Comparison of ENCODE assay signal across 10 cellular contexts in the genomic region with DNA sequence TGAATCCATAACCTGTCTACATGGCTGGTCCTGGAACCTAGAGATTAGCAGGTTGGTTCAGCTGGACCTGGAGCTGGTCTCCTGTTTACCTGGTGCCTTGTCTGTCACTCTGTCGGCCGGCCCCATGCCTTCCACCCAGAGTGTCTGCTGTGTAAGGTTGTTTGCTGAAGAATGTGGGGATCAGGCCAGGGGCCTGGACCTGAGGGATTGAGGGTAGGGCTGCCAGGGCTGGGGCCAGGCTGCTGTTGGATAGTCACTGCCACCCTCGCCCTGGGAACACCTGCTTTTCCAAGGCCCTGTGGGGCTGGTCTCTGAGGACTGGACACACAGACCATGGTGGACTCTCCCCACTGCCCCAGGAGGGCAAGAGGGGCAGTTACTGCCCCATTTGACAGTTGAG. TPM values are rescaled to one million over a fixed set of nuclear protein-coding genes. Genes with fewer than 3 reads are reported as not detected.
DNase-seq lines count a peak whose midpoint lies in the region; ATAC-seq, FAIRE-seq and TF ChIP-seq lines count a peak whose summit lies in the region.
"Had no signal": no experiment of that assay in that cellular context is flagged by ENCODE, and none has a peak within 500 bp of the region (broad histone marks: within the 10 kb centered on the region; RNA-seq: fewer than 3 reads in every experiment).

No MANE protein-coding gene starts in this region.

- H3K27ac ChIP-seq in K562 (ENCODE audit: extremely low read depth, low read depth, low read length) (no peak overlapping the region), lower lobe of right lung (peak overlapping the region; percentile 92), tibial artery (peak overlapping the region; percentile 77 to 98)
- H3K27ac ChIP-seq: parathyroid adenoma had no signal

- BruUV-seq in K562 (replicated peaks; lab: Mats Ljungman, UMichigan) = no TSS peak

- POLR2A ChIA-PET in activated CD8-positive, alpha-beta T cell treated with anti-CD3 and anti-CD28 coated beads for 36 hours (lab: Charles Lee) = interaction anchor here (1.3 to 1.5 kb wide), 4 partner anchors 18 to 127 kb away, joined by 4 to 8 read pairs (median 6); a partner anchor contains a TSS
- POLR2A ChIA-PET in activated CD8-positive, alpha-beta T cell treated with anti-CD3 and anti-CD28 coated beads, Interleukin-2, amount 10 ng/mL, durations not matched to agents 7 days and 5 days (lab: Charles Lee) = interaction anchor here (0.9 kb wide), 2 partner anchors 19 to 125 kb away, joined by 3 read pairs; no protein-coding TSS in a partner anchor
- POLR2A ChIA-PET in K562 (lab: Yijun Ruan, JAX) = interaction anchor here (0.8 to 1.0 kb wide), 2 partner anchors 126 to 127 kb away, joined by 3 to 5 read pairs; a partner anchor contains a TSS

- in situ Hi-C loops in K562 (cut with MboI) = no loop called here

- H3K4me2 ChIP-seq in K562 (ENCODE audit: insufficient read depth, low read length) = peak overlapping the region; percentile 93; the same call in 1 of the 2 replicates

- H3K27ac Mint-ChIP-seq in activated CD8-positive, alpha-beta T cell treated with anti-CD3 and anti-CD28 coated beads for 36 hours = no peak overlapping the region
- no peak overlapping the region for H3K27ac Mint-ChIP-seq in activated CD8-positive, alpha-beta T cell treated with anti-CD3 and anti-CD28 coated beads, Interleukin-2, amount 10 ng/mL, durations not matched to agents 7 days and 5 days

- no peaks in the 10 kb centered on the region for H3K36me3 Mint-ChIP-seq in activated CD8-positive, alpha-beta T cell treated with anti-CD3 and anti-CD28 coated beads for 36 hours (ENCODE audit: low read depth)
- no peaks in the 10 kb centered on the region for H3K36me3 Mint-ChIP-seq in activated CD8-positive, alpha-beta T cell treated with anti-CD3 and anti-CD28 coated beads, Interleukin-2, amount 10 ng/mL, durations not matched to agents 7 days and 5 days (ENCODE audit: low read depth)

- CTCF ChIA-PET in activated CD8-positive, alpha-beta T cell treated with anti-CD3 and anti-CD28 coated beads for 36 hours (lab: Charles Lee) = interaction anchor here (1.0 to 2.4 kb wide), 2 partner anchors 14 to 112 kb away, joined by 3 to 11 read pairs; no protein-coding TSS in a partner anchor
- CTCF ChIA-PET in activated CD8-positive, alpha-beta T cell treated with anti-CD3 and anti-CD28 coated beads, Interleukin-2, amount 10 ng/mL, durations not matched to agents 7 days and 5 days (lab: Charles Lee) = interaction anchor here (0.9 to 2.1 kb wide), 3 partner anchors 12 to 125 kb away, joined by 3 to 9 read pairs (median 3); no protein-coding TSS in a partner anchor
- CTCF ChIA-PET in K562 (lab: Yijun Ruan, JAX; ENCODE audit: low intra/inter-chr PET ratio) = no interaction called here

- peaks cover 16% of the 10 kb centered on the region for H3K79me2 ChIP-seq in K562 (ENCODE audit: control insufficient read depth, insufficient read depth, low read length)
- H3K79me2 ChIP-seq: parathyroid adenoma had no signal

- no peak for TF ChIP-seq EP300 in K562 (IDR thresholded peaks at IDR 0.05; ENCODE audit: low read length)

- peak overlapping the region; percentile 60 for H3K4me3 Mint-ChIP-seq in activated CD8-positive, alpha-beta T cell treated with anti-CD3 and anti-CD28 coated beads for 36 hours
- no peak overlapping the region for H3K4me3 Mint-ChIP-seq in activated CD8-positive, alpha-beta T cell treated with anti-CD3 and anti-CD28 coated beads, Interleukin-2, amount 10 ng/mL, durations not matched to agents 7 days and 5 days

- intact Hi-C loops in activated CD8-positive, alpha-beta T cell treated with anti-CD3 and anti-CD28 coated beads for 36 hours (cut with micrococcal nuclease) = no loop called here
- intact Hi-C loops in K562 (cut with micrococcal nuclease) (no loop called here), lower lobe of right lung (cut with DNase I) (loop anchor here (10.0 kb wide), 1 partner anchor 117 kb away; a partner anchor contains a TSS), tibial artery (cut with DNase I; ENCODE audit: low total_unique reads) (no loop called here), posterior cingulate gyrus (cut with DNase I) (no loop called here)

- H3K27me3 ChIP-seq in K562 (ENCODE audit: control insufficient read depth in 2 of 2, insufficient read depth in 2 of 2, low read length in 2 of 2) (no peaks in the 10 kb centered on the region), lower lobe of right lung (ENCODE audit: low read depth) (peaks cover 7% of the 10 kb centered on the region), tibial artery (no peaks in the 10 kb centered on the region)

- TF ChIP-seq POLR2A in K562 (conservative IDR thresholded peaks at IDR 0.05) = no peak

- H3K9me3 Mint-ChIP-seq in activated CD8-positive, alpha-beta T cell treated with anti-CD3 and anti-CD28 coated beads for 36 hours = no peaks in the 10 kb centered on the region
- no peaks in the 10 kb centered on the region for H3K9me3 Mint-ChIP-seq in activated CD8-positive, alpha-beta T cell treated with anti-CD3 and anti-CD28 coated beads, Interleukin-2, amount 10 ng/mL, durations not matched to agents 7 days and 5 days (ENCODE audit: insufficient read depth)

- H4K20me1 ChIP-seq in K562 (replicated peaks; ENCODE audit: control insufficient read depth, insufficient read depth, low read length) = 0 out of 2 replicates have a peak, but pooled peaks cover 7% of the 10 kb centered on the region

- peak; percentile 37 for FAIRE-seq in K562 (lab: Jason Lieb, UNC)

- no peak overlapping the region for H2AFZ ChIP-seq in K562 (ENCODE audit: low read depth, low read length)
- H2AFZ ChIP-seq: parathyroid adenoma had no signal

- no peak for DNase-seq in activated CD8-positive, alpha-beta T cell treated with anti-CD3 and anti-CD28 coated beads for 36 hours
- DNase-seq in activated CD8-positive, alpha-beta T cell treated with anti-CD3 and anti-CD28 coated beads, Interleukin-2, amount 10 ng/mL, durations not matched to agents 7 days and 5 days = no peak
- DNase-seq in K562 (ENCODE audit: extremely low read depth in 1 of 4, low spot score in 3 of 4) (no peak), lower lobe of right lung (no peak), tibial artery (no peak), NCI-H2081 treated with DMSO at 0.1 percent for 48 hours (lab: John Stamatoyannopoulos, UW) (no peak), posterior cingulate gyrus (no peak)
- DNase-seq: NCI-H446 treated with DMSO at 0.1 percent for 48 hours had no signal

- H3K27me3 Mint-ChIP-seq in activated CD8-positive, alpha-beta T cell treated with anti-CD3 and anti-CD28 coated beads for 36 hours = peaks cover 11% of the 10 kb centered on the region
- H3K27me3 Mint-ChIP-seq in activated CD8-positive, alpha-beta T cell treated with anti-CD3 and anti-CD28 coated beads, Interleukin-2, amount 10 ng/mL, durations not matched to agents 7 days and 5 days (ENCODE audit: low read depth) = peaks cover 22% of the 10 kb centered on the region

- H3K9me3 ChIP-seq in K562 (replicated peaks; ENCODE audit: control insufficient read depth, insufficient read depth, low read depth, low read length) (no peaks in the 10 kb centered on the region), lower lobe of right lung (no peaks in the 10 kb centered on the region), tibial artery (no peaks in the 10 kb centered on the region)

- peak overlapping the region in 1 of 2 experiments; percentile 85; a peak in 2 of 4 replicates for H3K9ac ChIP-seq in K562 (ENCODE audit: insufficient read depth in 1 of 2, low read depth in 2 of 2, low read length in 2 of 2)
- H3K9ac ChIP-seq: parathyroid adenoma had no signal

- H3K4me1 ChIP-seq in K562 (replicated peaks in 1 of 2; ENCODE audit: control insufficient read depth in 2 of 2, insufficient read depth in 2 of 2, low read length in 2 of 2) (peaks cover 28 to 83% of the 10 kb centered on the region in 2 experiments), lower lobe of right lung (peaks cover 82% of the 10 kb centered on the region), tibial artery (peaks cover 0 to 82% (median 57%) of the 10 kb centered on the region in 4 donors)

- ATAC-seq in activated CD8-positive, alpha-beta T cell treated with anti-CD3 and anti-CD28 coated beads for 36 hours = no peak
- no peak for ATAC-seq in activated CD8-positive, alpha-beta T cell treated with anti-CD3 and anti-CD28 coated beads, Interleukin-2, amount 10 ng/mL, durations not matched to agents 7 days and 5 days
- no peak for ATAC-seq in K562
- no peak for ATAC-seq in lower lobe of right lung
- no peak for ATAC-seq in GM18858 (IDR thresholded peaks at IDR 0.05; ENCODE audit: unreplicated experiment)

- H3K9me1 ChIP-seq in K562 (ENCODE audit: control insufficient read depth, insufficient read depth, low read length) = peaks cover 3% of the 10 kb centered on the region

- H3K4me1 Mint-ChIP-seq in activated CD8-positive, alpha-beta T cell treated with anti-CD3 and anti-CD28 coated beads for 36 hours (ENCODE audit: low read depth) = peaks cover 13% of the 10 kb centered on the region
- H3K4me1 Mint-ChIP-seq in activated CD8-positive, alpha-beta T cell treated with anti-CD3 and anti-CD28 coated beads, Interleukin-2, amount 10 ng/mL, durations not matched to agents 7 days and 5 days (ENCODE audit: low read depth) = peaks cover 22% of the 10 kb centered on the region

- H3K4me3 ChIP-seq in K562 (no peak overlapping the region), lower lobe of right lung (peak overlapping the region; percentile 84), tibial artery (peak overlapping the region; percentile 62 to 72)

- H3K36me3 ChIP-seq in K562 (ENCODE audit: control insufficient read depth, insufficient read depth, low read length) (peaks cover 7% of the 10 kb centered on the region; the same call in 1 of the 3 replicates), lower lobe of right lung (peaks cover 16% of the 10 kb centered on the region), tibial artery (peaks cover 0 to 13% (median 0%) of the 10 kb centered on the region in 3 donors)

- TF ChIP-seq CTCF in activated CD8-positive, alpha-beta T cell treated with anti-CD3 and anti-CD28 coated beads for 36 hours (IDR thresholded peaks at IDR 0.05) = no peak
- TF ChIP-seq CTCF in K562 (IDR thresholded peaks at IDR 0.05 in 2 of 3, conservative IDR thresholded peaks at IDR 0.05 in 1 of 3; ENCODE audit: insufficient read depth in 2 of 3, low read depth in 1 of 3, low read length in 3 of 3) (no peak), lower lobe of right lung (IDR thresholded peaks at IDR 0.05) (no peak), tibial artery (IDR thresholded peaks at IDR 0.05) (no peak)

- TF ChIP-seq RAD21 in K562 (CRISPR knock-in tag; conservative IDR thresholded peaks at IDR 0.05 in 1 of 2, IDR thresholded peaks at IDR 0.05 in 1 of 2) = no peak

- 62% methylated on average over 3 of the region's 3 CpGs for WGBS in K562 (ENCODE audit: insufficient coverage, low coverage, missing lambda C conversion rate)

RNA-seq across cellular contexts. Expression of a gene that starts 1.4 kb away (rescaled TPM):
- total RNA-seq in activated CD8-positive, alpha-beta T cell treated with anti-CD3 and anti-CD28 coated beads for 36 hours = 1 to 10 TPM; 2.8 to 3.0 TPM
- total RNA-seq in activated CD8-positive, alpha-beta T cell treated with anti-CD3 and anti-CD28 coated beads, Interleukin-2, amount 10 ng/mL, durations not matched to agents 7 days and 5 days = 1 to 10 TPM; 1.4 to 2.8 TPM
- 6.2 and 27.3 TPM in 2 replicates for total RNA-seq in K562 (2011; cell fraction: chromatin; rRNA removed; ENCODE audit: low replicate concordance)
- 16.4 and 21.7 TPM in 2 replicates for total RNA-seq in K562 (2011; cell fraction: nucleolus; rRNA removed)
- total RNA-seq in K562 (2011; cell fraction: nucleoplasm; rRNA removed) = 7.1 and 12.7 TPM in 2 replicates
- total RNA-seq in K562 (2014; rRNA removed) = 23.4 and 34.2 TPM in 2 replicates
- 2.0 and 2.6 TPM in 2 replicates for total RNA-seq in K562 (2014; rRNA removed; fragmentation: Illumina TruSeq; extraction: Trizol)
- 11.2 and 12.9 TPM in 2 replicates for total RNA-seq in K562 (2015; rRNA removed; fragmentation: Illumina TruSeq; extraction: Trizol)
- 42.0 and 44.1 TPM in 2 replicates for total RNA-seq in K562 (2021)
- 12.5 and 16.4 TPM in 2 replicates for polyA plus RNA-seq in K562 (2011; rRNA removed)
- polyA plus RNA-seq in K562 (2011; cell fraction: cytosol; rRNA removed) = 20.6 and 61.9 TPM in 2 replicates
- polyA plus RNA-seq in K562 (2011; cell fraction: nucleus; rRNA removed) = 19.3 and 38.5 TPM in 2 replicates
- polyA plus RNA-seq in K562 (2012) = 22.8 and 27.9 TPM in 2 replicates
- polyA plus RNA-seq in K562 (2014; fragmentation: Illumina TruSeq; extraction: Trizol) = 8.5 and 24.9 TPM in 2 replicates
- polyA plus RNA-seq in K562 (2014; fragmentation: Nextera tagmentation; extraction: Ambion mirVana) = under 1 TPM; 0.15 to 0.38 TPM
- 29.4 and 29.5 TPM in 2 replicates for polyA plus RNA-seq in K562 (2014; rRNA removed)
- 2.7 and 6.3 TPM in 2 replicates for polyA minus RNA-seq in K562 (2011; rRNA and poly(A)+ RNA removed)
- polyA minus RNA-seq in K562 (2011; cell fraction: cytosol; rRNA and poly(A)+ RNA removed) = 21.2 and 23.6 TPM in 2 replicates
- 7.3 and 8.8 TPM in 2 replicates for polyA minus RNA-seq in K562 (2011; cell fraction: nucleus; rRNA and poly(A)+ RNA removed)
- total RNA-seq in lower lobe of right lung = 343 TPM

RNA-seq across cellular contexts. Expression of a gene that starts 8.6 kb away (rescaled TPM):
- 10 to 100 TPM; 24.3 to 28.3 TPM for total RNA-seq in activated CD8-positive, alpha-beta T cell treated with anti-CD3 and anti-CD28 coated beads for 36 hours
- total RNA-seq in activated CD8-positive, alpha-beta T cell treated with anti-CD3 and anti-CD28 coated beads, Interleukin-2, amount 10 ng/mL, durations not matched to agents 7 days and 5 days = under 1 TPM in 1 of 2 experiments, not detected in 1; 0.73 TPM
- total RNA-seq in K562 (2011; cell fraction: chromatin; rRNA removed; ENCODE audit: low replicate concordance) = 1.9 TPM in 1 of 2 replicates, not detected in the other
- 7.1 and 10.2 TPM in 2 replicates for total RNA-seq in K562 (2011; cell fraction: nucleolus; rRNA removed)
- total RNA-seq in K562 (2011; cell fraction: nucleoplasm; rRNA removed) = 1.8 and 2.1 TPM in 2 replicates
- total RNA-seq in K562 (2014; rRNA removed) = 2.6 and 4.2 TPM in 2 replicates
- not detected in 2 replicates for total RNA-seq in K562 (2014; rRNA removed; fragmentation: Illumina TruSeq; extraction: Trizol)
- total RNA-seq in K562 (2015; rRNA removed; fragmentation: Illumina TruSeq; extraction: Trizol) = 0.14 and 0.23 TPM in 2 replicates
- total RNA-seq in K562 (2021) = 3.1 and 4.6 TPM in 2 replicates
- polyA plus RNA-seq in K562 (2011; rRNA removed) = 0.31 and 0.32 TPM in 2 replicates
- 0.90 and 6.1 TPM in 2 replicates for polyA plus RNA-seq in K562 (2011; cell fraction: cytosol; rRNA removed)
- polyA plus RNA-seq in K562 (2011; cell fraction: nucleus; rRNA removed) = 0.66 and 1.5 TPM in 2 replicates
- 1.6 and 1.8 TPM in 2 replicates for polyA plus RNA-seq in K562 (2012)
- polyA plus RNA-seq in K562 (2014; fragmentation: Illumina TruSeq; extraction: Trizol) = not detected in 2 replicates
- not detected for polyA plus RNA-seq in K562 (2014; fragmentation: Nextera tagmentation; extraction: Ambion mirVana)
- 0.85 and 4.0 TPM in 2 replicates for polyA plus RNA-seq in K562 (2014; rRNA removed)
- polyA minus RNA-seq in K562 (2011; rRNA and poly(A)+ RNA removed) = not detected in 2 replicates
- polyA minus RNA-seq in K562 (2011; cell fraction: cytosol; rRNA and poly(A)+ RNA removed) = 1.4 and 2.0 TPM in 2 replicates
- 0.67 and 1.3 TPM in 2 replicates for polyA minus RNA-seq in K562 (2011; cell fraction: nucleus; rRNA and poly(A)+ RNA removed)
- total RNA-seq in lower lobe of right lung = not detected

RNA-seq across cellular contexts. Expression of a gene that starts 18.5 kb away (rescaled TPM):
- total RNA-seq in activated CD8-positive, alpha-beta T cell treated with anti-CD3 and anti-CD28 coated beads for 36 hours = 10 to 100 TPM; 85.5 to 90.3 TPM
- total RNA-seq in activated CD8-positive, alpha-beta T cell treated with anti-CD3 and anti-CD28 coated beads, Interleukin-2, amount 10 ng/mL, durations not matched to agents 7 days and 5 days = 10 to 100 TPM; 75.1 to 75.9 TPM
- 32.9 and 115 TPM in 2 replicates for total RNA-seq in K562 (2011; cell fraction: chromatin; rRNA removed; ENCODE audit: low replicate concordance)
- 90.6 and 99.4 TPM in 2 replicates for total RNA-seq in K562 (2011; cell fraction: nucleolus; rRNA removed)
- total RNA-seq in K562 (2011; cell fraction: nucleoplasm; rRNA removed) = 37.9 and 42.6 TPM in 2 replicates
- 39.7 and 50.2 TPM in 2 replicates for total RNA-seq in K562 (2014; rRNA removed)
- 9.7 and 11.1 TPM in 2 replicates for total RNA-seq in K562 (2014; rRNA removed; fragmentation: Illumina TruSeq; extraction: Trizol)
- total RNA-seq in K562 (2015; rRNA removed; fragmentation: Illumina TruSeq; extraction: Trizol) = 29.6 and 33.6 TPM in 2 replicates
- total RNA-seq in K562 (2021) = 114 and 115 TPM in 2 replicates
- 17.1 and 28.0 TPM in 2 replicates for polyA plus RNA-seq in K562 (2011; rRNA removed)
- 35.0 and 75.6 TPM in 2 replicates for polyA plus RNA-seq in K562 (2011; cell fraction: cytosol; rRNA removed)
- 103 and 165 TPM in 2 replicates for polyA plus RNA-seq in K562 (2011; cell fraction: nucleus; rRNA removed)
- polyA plus RNA-seq in K562 (2012) = 40.3 and 76.1 TPM in 2 replicates
- 30.3 and 61.9 TPM in 2 replicates for polyA plus RNA-seq in K562 (2014; fragmentation: Illumina TruSeq; extraction: Trizol)
- polyA plus RNA-seq in K562 (2014; fragmentation: Nextera tagmentation; extraction: Ambion mirVana) = under 1 TPM; 0.11 to 0.39 TPM
- 77.4 and 97.5 TPM in 2 replicates for polyA plus RNA-seq in K562 (2014; rRNA removed)
- polyA minus RNA-seq in K562 (2011; rRNA and poly(A)+ RNA removed) = 6.6 and 10.0 TPM in 2 replicates
- polyA minus RNA-seq in K562 (2011; cell fraction: cytosol; rRNA and poly(A)+ RNA removed) = 41.5 and 59.8 TPM in 2 replicates
- polyA minus RNA-seq in K562 (2011; cell fraction: nucleus; rRNA and poly(A)+ RNA removed) = 23.7 and 27.3 TPM in 2 replicates
- 27.2 TPM for total RNA-seq in lower lobe of right lung

RNA-seq across cellular contexts. Expression of a gene that starts 19.5 kb away (rescaled TPM):
- total RNA-seq in activated CD8-positive, alpha-beta T cell treated with anti-CD3 and anti-CD28 coated beads for 36 hours = 10 to 100 TPM; 28.2 to 29.8 TPM
- 10 to 100 TPM; 29.9 to 35.3 TPM for total RNA-seq in activated CD8-positive, alpha-beta T cell treated with anti-CD3 and anti-CD28 coated beads, Interleukin-2, amount 10 ng/mL, durations not matched to agents 7 days and 5 days
- 7.3 and 19.8 TPM in 2 replicates for total RNA-seq in K562 (2011; cell fraction: chromatin; rRNA removed; ENCODE audit: low replicate concordance)
- total RNA-seq in K562 (2011; cell fraction: nucleolus; rRNA removed) = 25.7 and 29.0 TPM in 2 replicates
- 12.0 and 20.0 TPM in 2 replicates for total RNA-seq in K562 (2011; cell fraction: nucleoplasm; rRNA removed)
- total RNA-seq in K562 (2014; rRNA removed) (58.8 and 76.7 TPM in 2 replicates), K562 (2014; rRNA removed; fragmentation: Illumina TruSeq; extraction: Trizol) (3.6 and 6.7 TPM in 2 replicates), K562 (2015; rRNA removed; fragmentation: Illumina TruSeq; extraction: Trizol) (27.9 and 30.6 TPM in 2 replicates), K562 (2021) (43.5 and 54.2 TPM in 2 replicates), lower lobe of right lung (24.3 TPM)
- polyA plus RNA-seq in K562 (2011; rRNA removed) (17.6 and 27.0 TPM in 2 replicates), K562 (2014; fragmentation: Illumina TruSeq; extraction: Trizol) (11.4 and 20.2 TPM in 2 replicates), K562 (2014; fragmentation: Nextera tagmentation; extraction: Ambion mirVana) (1 to 10 TPM; 1.1 to 4.7 TPM), K562 (2014; rRNA removed) (45.0 and 52.8 TPM in 2 replicates)
- 49.2 and 100 TPM in 2 replicates for polyA plus RNA-seq in K562 (2011; cell fraction: cytosol; rRNA removed)
- polyA plus RNA-seq in K562 (2011; cell fraction: nucleus; rRNA removed) = 20.3 and 30.8 TPM in 2 replicates
- 27.8 and 29.2 TPM in 2 replicates for polyA plus RNA-seq in K562 (2012)
- 5.4 and 8.8 TPM in 2 replicates for polyA minus RNA-seq in K562 (2011; rRNA and poly(A)+ RNA removed)
- polyA minus RNA-seq in K562 (2011; cell fraction: cytosol; rRNA and poly(A)+ RNA removed) = 14.4 and 19.7 TPM in 2 replicates
- polyA minus RNA-seq in K562 (2011; cell fraction: nucleus; rRNA and poly(A)+ RNA removed) = 7.1 TPM in 2 replicates

RNA-seq across cellular contexts. Expression of a gene that starts 19.6 kb away (rescaled TPM):
- total RNA-seq in activated CD8-positive, alpha-beta T cell treated with anti-CD3 and anti-CD28 coated beads for 36 hours = 10 to 100 TPM; 54.4 to 57.3 TPM
- total RNA-seq in activated CD8-positive, alpha-beta T cell treated with anti-CD3 and anti-CD28 coated beads, Interleukin-2, amount 10 ng/mL, durations not matched to agents 7 days and 5 days = 10 to 100 TPM; 87.9 to 97.4 TPM
- 274 and 710 TPM in 2 replicates for total RNA-seq in K562 (2011; cell fraction: chromatin; rRNA removed; ENCODE audit: low replicate concordance)
- total RNA-seq in K562 (2011; cell fraction: nucleolus; rRNA removed) = 311 and 338 TPM in 2 replicates
- 244 and 254 TPM in 2 replicates for total RNA-seq in K562 (2011; cell fraction: nucleoplasm; rRNA removed)
- total RNA-seq in K562 (2014; rRNA removed) (20.3 and 28.1 TPM in 2 replicates), K562 (2014; rRNA removed; fragmentation: Illumina TruSeq; extraction: Trizol) (15.0 and 20.1 TPM in 2 replicates), K562 (2015; rRNA removed; fragmentation: Illumina TruSeq; extraction: Trizol) (16.6 and 19.6 TPM in 2 replicates), K562 (2021) (65.8 and 68.1 TPM in 2 replicates), lower lobe of right lung (123 TPM)
- polyA plus RNA-seq in K562 (2011; rRNA removed) (15.5 and 35.5 TPM in 2 replicates), K562 (2014; fragmentation: Illumina TruSeq; extraction: Trizol) (27.8 and 35.8 TPM in 2 replicates), K562 (2014; fragmentation: Nextera tagmentation; extraction: Ambion mirVana) (1 to 10 TPM; 1.3 to 2.3 TPM), K562 (2014; rRNA removed) (32.0 and 35.2 TPM in 2 replicates)
- 21.9 and 33.6 TPM in 2 replicates for polyA plus RNA-seq in K562 (2011; cell fraction: cytosol; rRNA removed)
- 157 and 220 TPM in 2 replicates for polyA plus RNA-seq in K562 (2011; cell fraction: nucleus; rRNA removed)
- polyA plus RNA-seq in K562 (2012) = 46.9 and 75.1 TPM in 2 replicates
- 41.8 and 43.8 TPM in 2 replicates for polyA minus RNA-seq in K562 (2011; rRNA and poly(A)+ RNA removed)
- 49.2 and 80.8 TPM in 2 replicates for polyA minus RNA-seq in K562 (2011; cell fraction: cytosol; rRNA and poly(A)+ RNA removed)
- polyA minus RNA-seq in K562 (2011; cell fraction: nucleus; rRNA and poly(A)+ RNA removed) = 48.9 and 58.8 TPM in 2 replicates
